8 cellular contexts compared by ENCODE assay signal in genomic region chr2:62774555-62775366, GRCh38.
DNase-seq lines count a peak whose midpoint lies in the region; ATAC-seq and TF ChIP-seq lines count a peak whose summit lies in the region.

No MANE protein-coding gene starts in this region.

- peak; percentile 80 for TF ChIP-seq CTCF in IMR-90 (conservative IDR thresholded peaks at IDR 0.05; ENCODE audit: low read depth, low read length)
- peak; percentile 93 for TF ChIP-seq CTCF in RWPE2 (IDR thresholded peaks at IDR 0.05; ENCODE audit: poor library complexity, severe bottlenecking)
- TF ChIP-seq CTCF in neural cell (IDR thresholded peaks at IDR 0.05; ENCODE audit: poor library complexity, severe bottlenecking): peak; percentile 75

- H3K9me3 ChIP-seq in IMR-90 (ENCODE audit: control insufficient read depth, insufficient read depth, low read length): no peaks in the 10 kb centered on the region
- no peaks in the 10 kb centered on the region for H3K9me3 ChIP-seq in RWPE2 (ENCODE audit: severe bottlenecking)
- no peaks in the 10 kb centered on the region for H3K9me3 ChIP-seq in neural cell (ENCODE audit: low read length)

- CTCF ChIA-PET in IMR-90 (lab: Yijun Ruan, JAX): interaction anchor here (4.9 kb wide), 1 partner anchor 317 kb away, joined by 45 read pairs; no protein-coding TSS in a partner anchor
- CTCF ChIA-PET in activated naive CD4-positive, alpha-beta T cell treated with anti-CD3 and anti-CD28 coated beads for 36 hours (lab: Charles Lee): interaction anchor here (0.6 to 9.3 kb wide), 16 partner anchors 9 to 650 kb away, joined by 3 to 75 read pairs (median 4); no protein-coding TSS in a partner anchor

- no peak overlapping the region for H2AFZ ChIP-seq in IMR-90 (replicated peaks; ENCODE audit: low read length, poor library complexity)
- no peak overlapping the region for H2AFZ ChIP-seq in neural cell (ENCODE audit: low read depth, low read length)

- in situ Hi-C loops in IMR-90 (cut with MboI; ENCODE audit: low sequenced_read_pairs): loop anchor here (5.0 to 25.0 kb wide), 4 partner anchors 317 to 787 kb away; no protein-coding TSS in a partner anchor

- H3F3A ChIP-seq in neural cell (ENCODE audit: insufficient read depth, low read length, poor library complexity, severe bottlenecking): no peaks in the 10 kb centered on the region

- H3K4me1 ChIP-seq in IMR-90 (ENCODE audit: control insufficient read depth, insufficient read depth, low read length) (no peaks in the 10 kb centered on the region), RWPE2 (ENCODE audit: insufficient read depth, poor library complexity, severe bottlenecking) (peaks cover 7% of the 10 kb centered on the region)

- H3K36me3 ChIP-seq in IMR-90 (ENCODE audit: control insufficient read depth, insufficient read depth, low read length) (no peaks in the 10 kb centered on the region), RWPE2 (ENCODE audit: low read depth) (peaks cover 55% of the 10 kb centered on the region), neural cell (ENCODE audit: insufficient read depth, low read length) (peaks cover 5% of the 10 kb centered on the region)

- no peak overlapping the region for H2BK15ac ChIP-seq in IMR-90 (ENCODE audit: low read depth, low read length)

- POLR2A ChIA-PET in IMR-90 (lab: Charles Lee; ENCODE audit: unreplicated experiment): no interaction called here

- H2BK20ac ChIP-seq in IMR-90 (ENCODE audit: low read depth, low read length): no peak overlapping the region; the same call in 1 of the 2 replicates

- BruUV-seq in IMR-90 (replicated peaks; lab: Mats Ljungman, UMichigan): no TSS peak

- H3K27me3 Mint-ChIP-seq in activated naive CD4-positive, alpha-beta T cell treated with anti-CD3 and anti-CD28 coated beads for 36 hours (ENCODE audit: low read depth): no peaks in the 10 kb centered on the region

- H3K4me2 ChIP-seq in IMR-90 (ENCODE audit: low read depth, low read length) (no peak overlapping the region), neural cell (ENCODE audit: low read length) (no peak overlapping the region)

- H3K14ac ChIP-seq in IMR-90 (replicated peaks; ENCODE audit: low read depth, low read length): no peak overlapping the region

- TF ChIP-seq RAD21 in IMR-90 (IDR thresholded peaks at IDR 0.05; ENCODE audit: low read length) (peak; percentile 88), neural cell (conservative IDR thresholded peaks at IDR 0.05) (peak; percentile 83)

- peak; percentile 83 for ATAC-seq in IMR-90 (ENCODE audit: low read depth)
- ATAC-seq in RWPE2 (ENCODE audit: low read depth): peak; percentile 63
- no peak for ATAC-seq in HG03457 (IDR thresholded peaks at IDR 0.05; ENCODE audit: unreplicated experiment)

- H4K5ac ChIP-seq in IMR-90 (ENCODE audit: low read depth, low read length): no peak overlapping the region

- no peak overlapping the region for H2AK5ac ChIP-seq in IMR-90 (ENCODE audit: low read depth, low read length)

- H3K9ac ChIP-seq in IMR-90 (ENCODE audit: low read depth, low read length) (no peak overlapping the region), neural cell (ENCODE audit: low read length) (no peak overlapping the region)

- no peak overlapping the region for H4K91ac ChIP-seq in IMR-90 (ENCODE audit: insufficient read depth, low read depth, low read length)

- TF ChIP-seq POLR2A in IMR-90 (IDR thresholded peaks at IDR 0.05; ENCODE audit: low read depth, low read length): no peak

- no peaks in the 10 kb centered on the region for H3K9me2 ChIP-seq in neural cell (ENCODE audit: insufficient read depth, low read length)

- H2AK9ac ChIP-seq in IMR-90 (replicated peaks; ENCODE audit: low read depth, low read length, poor library complexity): no peak overlapping the region

- no peaks in the 10 kb centered on the region for H3K79me2 ChIP-seq in neural cell (replicated peaks; ENCODE audit: insufficient read depth, low read length)

- no peaks in the 10 kb centered on the region for H4K20me1 ChIP-seq in IMR-90 (ENCODE audit: insufficient read depth, low read length)
- no peaks in the 10 kb centered on the region for H4K20me1 ChIP-seq in neural cell (ENCODE audit: insufficient read depth)

- H3K4me3 ChIP-seq in IMR-90 (ENCODE audit: insufficient read depth, low read depth, low read length): no peak overlapping the region
- no peak overlapping the region for H3K4me3 ChIP-seq in RWPE2 (ENCODE audit: severe bottlenecking)
- no peak overlapping the region for H3K4me3 ChIP-seq in neural cell (ENCODE audit: low read length)

- WGBS in IMR-90 (ENCODE audit: extremely low coverage in 2 of 2, insufficient read length in 1 of 2), 2 experiments: no CpG with 5 or more reads among the region's 5 CpGs

- H3K27ac ChIP-seq in IMR-90 (ENCODE audit: insufficient read depth, low read length): no peak overlapping the region
- H3K27ac ChIP-seq in RWPE2 (ENCODE audit: poor library complexity, severe bottlenecking): peak overlapping the region; percentile 43
- H3K27ac ChIP-seq in epithelial cell of prostate: peak overlapping the region; percentile 62
- no peak overlapping the region for H3K27ac ChIP-seq in neural cell (ENCODE audit: low read length)

- no peak overlapping the region; the same call in 1 of the 2 replicates for H3K18ac ChIP-seq in IMR-90 (ENCODE audit: low read depth, low read length)

- H3K23ac ChIP-seq in IMR-90 (ENCODE audit: low read depth, low read length): no peak overlapping the region

- DNase-seq in NCI-H446 (lab: John Stamatoyannopoulos, UW): peak; percentile 16 to 39
- DNase-seq in NCI-H446 treated with DMSO at 0.1 percent for 48 hours (lab: John Stamatoyannopoulos, UW): no peak
- DNase-seq in IMR-90: peak; percentile 63
- DNase-seq in RWPE2 (ENCODE audit: low spot score): no peak
- no peak for DNase-seq in epithelial cell of prostate (ENCODE audit: low read depth, low spot score)
- DNase-seq in activated naive CD4-positive, alpha-beta T cell treated with anti-CD3 and anti-CD28 coated beads for 36 hours: no peak

- H3K79me1 ChIP-seq in IMR-90 (ENCODE audit: low read depth in 1 of 2, low read length in 2 of 2): peaks cover 0 to 11% of the 10 kb centered on the region in 2 experiments; a peak in 3 of 4 replicates

- no peaks in the 10 kb centered on the region for H3K9me3 Mint-ChIP-seq in activated naive CD4-positive, alpha-beta T cell treated with anti-CD3 and anti-CD28 coated beads for 36 hours

- peaks cover 1% of the 10 kb centered on the region for H3K4me1 Mint-ChIP-seq in activated naive CD4-positive, alpha-beta T cell treated with anti-CD3 and anti-CD28 coated beads for 36 hours (ENCODE audit: low read depth)

- H3K4me3 Mint-ChIP-seq in activated naive CD4-positive, alpha-beta T cell treated with anti-CD3 and anti-CD28 coated beads for 36 hours: no peak overlapping the region

- peak overlapping the region; percentile 38 for H2BK5ac ChIP-seq in IMR-90 (ENCODE audit: low read depth, low read length, poor library complexity, severe bottlenecking)

- dilution Hi-C loops in IMR-90 (cut with HindIII; ENCODE audit: low sequenced_read_pairs, unreplicated experiment): no loop called here

- TF ChIP-seq EP300 in neural cell (conservative IDR thresholded peaks at IDR 0.05; ENCODE audit: poor library complexity, severe bottlenecking): no peak

- H3K56ac ChIP-seq in IMR-90 (ENCODE audit: extremely low read depth, insufficient read depth, low read length): no peak overlapping the region

- H3K36me3 Mint-ChIP-seq in activated naive CD4-positive, alpha-beta T cell treated with anti-CD3 and anti-CD28 coated beads for 36 hours (ENCODE audit: low read depth): no peaks in the 10 kb centered on the region

- no peak overlapping the region for H2BK120ac ChIP-seq in IMR-90 (ENCODE audit: low read depth, low read length)

- no peak overlapping the region; a peak in 1 of 4 replicates for H4K8ac ChIP-seq in IMR-90 (ENCODE audit: low read depth in 2 of 2, low read length in 2 of 2)

- no peak overlapping the region for H3K27ac Mint-ChIP-seq in activated naive CD4-positive, alpha-beta T cell treated with anti-CD3 and anti-CD28 coated beads for 36 hours

- H3K9me1 ChIP-seq in IMR-90 (ENCODE audit: insufficient read depth, low read length): no peaks in the 10 kb centered on the region

- H3K27me3 ChIP-seq in IMR-90 (ENCODE audit: control insufficient read depth, insufficient read depth, low read length): no peaks in the 10 kb centered on the region
- no peaks in the 10 kb centered on the region for H3K27me3 ChIP-seq in RWPE2 (ENCODE audit: insufficient read depth, poor library complexity, severe bottlenecking)
- no peaks in the 10 kb centered on the region for H3K27me3 ChIP-seq in neural cell (ENCODE audit: insufficient read depth, low read depth, low read length)

- intact Hi-C loops in IMR-90 (cut with micrococcal nuclease): loop anchor here (1.0 to 5.0 kb wide), 5 partner anchors 70 to 857 kb away; partner anchors contain the start of gene EHBP1
- intact Hi-C loops in activated naive CD4-positive, alpha-beta T cell treated with anti-CD3 and anti-CD28 coated beads for 36 hours (cut with micrococcal nuclease): loop anchor here (1.0 to 5.0 kb wide), 3 partner anchors 69 to 857 kb away; partner anchors contain the start of gene EHBP1

- H3K4ac ChIP-seq in IMR-90 (ENCODE audit: low read depth, low read length): no peak overlapping the region

TF ChIP-seq in IMR-90, 13 proteins besides CTCF, POLR2A, EP300 and RAD21 (continues in another document):
- TF ChIP-seq RFX5 (IDR thresholded peaks at IDR 0.05; ENCODE audit: low read depth, low read length): no peak
- no peak for TF ChIP-seq MAFK (IDR thresholded peaks at IDR 0.05; ENCODE audit: low read depth, low read length)
- TF ChIP-seq NFE2L2 (IDR thresholded peaks at IDR 0.05; ENCODE audit: low read depth, low read length): no peak
- no peak for TF ChIP-seq MAZ (IDR thresholded peaks at IDR 0.05; ENCODE audit: borderline replicate concordance, low read depth, low read length)
- no peak for TF ChIP-seq CHD1 (IDR thresholded peaks at IDR 0.05; ENCODE audit: low read depth, low read length)

TF ChIP-seq in neural cell, 6 proteins besides CTCF, POLR2A, EP300 and RAD21:
- TF ChIP-seq EZH2 (IDR thresholded peaks at IDR 0.05; ENCODE audit: borderline replicate concordance, insufficient read depth, low read length, poor library complexity, severe bottlenecking) (no peak), SMC3 (conservative IDR thresholded peaks at IDR 0.05; ENCODE audit: poor library complexity) (peak; percentile 83), TAF1 (IDR thresholded peaks at IDR 0.05; ENCODE audit: low read depth) (no peak), POLR2AphosphoS5 (IDR thresholded peaks at IDR 0.05) (no peak)

Comparison
In these comparisons a context has a peak if more than half of its experiments do, and no peak if none do; other contexts are left out.
1. DNase-seq: peak in NCI-H446 (2 of 2) and IMR-90 (single experiment); none in NCI-H446 treated with DMSO at 0.1 percent for 48 hours (single experiment), RWPE2 (single experiment), epithelial cell of prostate (single experiment) and activated naive CD4-positive, alpha-beta T cell treated with anti-CD3 and anti-CD28 coated beads for 36 hours (single experiment).
2. H3K27ac ChIP-seq: peak in RWPE2 (single experiment) and epithelial cell of prostate (single experiment); none in IMR-90 (single experiment) and neural cell (single experiment).
3. Peak in every context shown above with its lines, with median percentiles within 50 percentile points of each other: CTCF ChIP-seq.